Comparison of ENCODE assay signal across 9 cellular contexts in genomic region chr2:108194409-108195132, GRCh38. TPM values are rescaled to one million over a fixed set of nuclear protein-coding genes. Genes with fewer than 3 reads are reported as not detected.
DNase-seq lines count a peak whose midpoint lies in the region; ATAC-seq, FAIRE-seq and TF ChIP-seq lines count a peak whose summit lies in the region.
"Had no signal": no experiment of that assay in that cellular context is flagged by ENCODE, and none has a peak within 500 bp of the region (broad histone marks: within the 10 kb centered on the region; RNA-seq: fewer than 3 reads in every experiment).

No MANE protein-coding gene starts in this region.

- H3K27me3 Mint-ChIP-seq in activated T-cell treated with anti-CD3 and anti-CD28 coated beads, Interleukin-2, amount 50 U/mL, for 72 hours (ENCODE audit: low read depth) = peaks cover 14% of the 10 kb centered on the region

- no peaks in the 10 kb centered on the region for H3K27me3 ChIP-seq in HCT116 (ENCODE audit: insufficient read depth, low read length)
- no peaks in the 10 kb centered on the region for H3K27me3 ChIP-seq in ascending aorta
- no peaks in the 10 kb centered on the region for H3K27me3 ChIP-seq in right lobe of liver

- no peak overlapping the region for H3K9ac ChIP-seq in HCT116 (ENCODE audit: low read length)

- H3K36me3 ChIP-seq in HCT116 (ENCODE audit: control insufficient read depth in 1 of 2, insufficient read depth in 2 of 2, low read length in 2 of 2) = no peaks in the 10 kb centered on the region
- H3K36me3 ChIP-seq in ascending aorta = no peaks in the 10 kb centered on the region
- H3K36me3 ChIP-seq in right lobe of liver = no peaks in the 10 kb centered on the region

- ATAC-seq in HCT116 (no peak), right lobe of liver (no peak), GM21390 (IDR thresholded peaks at IDR 0.05; ENCODE audit: unreplicated experiment) (no peak)
- no peak for ATAC-seq in activated T-cell treated with anti-CD3 and anti-CD28 coated beads, Interleukin-2, amount 50 U/mL, for 72 hours (replicated peaks in 1 of 2)

- H3K4me1 ChIP-seq in HCT116 (ENCODE audit: control insufficient read depth in 1 of 2, insufficient read depth in 2 of 2, low read length in 2 of 2) (no peaks in the 10 kb centered on the region), ascending aorta (no peaks in the 10 kb centered on the region), right lobe of liver (no peaks in the 10 kb centered on the region)

- no peaks in the 10 kb centered on the region for H3K9me2 ChIP-seq in HCT116 (ENCODE audit: insufficient read depth)

- RAD21 ChIA-PET in HCT116 (lab: Charles Lee; ENCODE audit: low non-redundant PET in 1 of 2, low total read pairs in 2 of 2, uncharacterized antibody in 2 of 2, unreplicated experiment in 2 of 2) = no interaction called here

- POLR2A ChIA-PET in HCT116 (lab: Charles Lee) = no interaction called here

- H3K4me2 ChIP-seq in HCT116 (ENCODE audit: low read length) = no peak overlapping the region

- no TSS peak for BruUV-seq in HCT116 (replicated peaks; lab: Mats Ljungman, UMichigan)

- no peak overlapping the region for H3K4me3 Mint-ChIP-seq in activated T-cell treated with anti-CD3 and anti-CD28 coated beads, Interleukin-2, amount 50 U/mL, for 72 hours

- TF ChIP-seq RAD21 in HCT116 (IDR thresholded peaks at IDR 0.05; ENCODE audit: low read depth) = no peak; the same call in 1 of the 2 replicates

- H3K27ac ChIP-seq in HCT116 (ENCODE audit: low read depth, low read length) = no peak overlapping the region
- H3K27ac ChIP-seq in ascending aorta = no peak overlapping the region
- H3K27ac ChIP-seq in right lobe of liver = no peak overlapping the region

- intact Hi-C loops in HCT116 (cut with micrococcal nuclease) = no loop called here
- intact Hi-C loops in ascending aorta (cut with DNase I) = no loop called here
- intact Hi-C loops in right lobe of liver (cut with DNase I) = no loop called here

- in situ Hi-C loops in G401 (cut with HindIII; ENCODE audit: low sequenced_read_pairs) = no loop called here

- no peak overlapping the region for H3K4me3 ChIP-seq in HCT116 (replicated peaks in 1 of 2; ENCODE audit: low read depth in 1 of 2, low read length in 2 of 2)
- H3K4me3 ChIP-seq in ascending aorta = no peak overlapping the region
- no peak overlapping the region for H3K4me3 ChIP-seq in right lobe of liver

- CTCF ChIA-PET in HCT116 (lab: Charles Lee) = interaction anchor here (0.9 to 1.0 kb wide), 2 partner anchors 10 to 25 kb away, joined by 3 read pairs; no protein-coding TSS in a partner anchor

- H3K79me2 ChIP-seq in HCT116 (ENCODE audit: insufficient read depth, low read length) = no peaks in the 10 kb centered on the region

- H3K36me3 Mint-ChIP-seq in activated T-cell treated with anti-CD3 and anti-CD28 coated beads, Interleukin-2, amount 50 U/mL, for 72 hours (ENCODE audit: insufficient read depth in 2 of 2) = no peaks in the 10 kb centered on the region

- H3K27ac Mint-ChIP-seq in activated T-cell treated with anti-CD3 and anti-CD28 coated beads, Interleukin-2, amount 50 U/mL, for 72 hours = no peak overlapping the region

- TF ChIP-seq POLR2A in HCT116 (IDR thresholded peaks at IDR 0.05; ENCODE audit: borderline replicate concordance, extremely low read depth, insufficient read depth, insufficient read length) (no peak), right lobe of liver (IDR thresholded peaks at IDR 0.05) (no peak)

- no peak for FAIRE-seq in D721Med (lab: Jason Lieb, UNC)

- no peaks in the 10 kb centered on the region for H3K4me1 Mint-ChIP-seq in activated T-cell treated with anti-CD3 and anti-CD28 coated beads, Interleukin-2, amount 50 U/mL, for 72 hours (ENCODE audit: low read depth)

- H4K20me1 ChIP-seq in HCT116 (ENCODE audit: insufficient read depth) = no peaks in the 10 kb centered on the region

- H3K9me3 ChIP-seq in HCT116 (ENCODE audit: control insufficient read depth in 1 of 2, insufficient read depth in 1 of 2, low read depth in 1 of 2, low read length in 2 of 2) (no peaks in the 10 kb centered on the region), ascending aorta (no peaks in the 10 kb centered on the region), right lobe of liver (no peaks in the 10 kb centered on the region)

- TF ChIP-seq CTCF in D721Med (IDR thresholded peaks at IDR 0.05; ENCODE audit: insufficient read depth, missing control alignments) = peak; percentile 43
- TF ChIP-seq CTCF in HCT116 (IDR thresholded peaks at IDR 0.05 in 2 of 3, conservative IDR thresholded peaks at IDR 0.05 in 1 of 3; ENCODE audit: borderline replicate concordance in 1 of 3, insufficient read depth in 1 of 3, low read depth in 2 of 3, low read length in 2 of 3) = peak; percentile 9 to 66 (median 20); a peak in 3 of 6 replicates
- peak in 2 of 3 experiments; percentile 37 to 49 for TF ChIP-seq CTCF in ascending aorta (IDR thresholded peaks at IDR 0.05)
- peak; percentile 30 to 59 (median 52) for TF ChIP-seq CTCF in right lobe of liver (IDR thresholded peaks at IDR 0.05)

- H3K9me3 Mint-ChIP-seq in activated T-cell treated with anti-CD3 and anti-CD28 coated beads, Interleukin-2, amount 50 U/mL, for 72 hours = peaks cover 0 to 4% of the 10 kb centered on the region in 2 donors

- H2AFZ ChIP-seq in HCT116 (ENCODE audit: low read depth, low read length, poor library complexity, severe bottlenecking) = no peak overlapping the region

- 39% methylated on average over 7 of the region's 7 CpGs for WGBS in right lobe of liver (ENCODE audit: insufficient coverage, low coverage, low lambda C conversion rate, missing lambda C conversion rate)

- DNase-seq in D721Med (ENCODE audit: insufficient read length, low spot score) = no peak
- no peak for DNase-seq in HCT116 (ENCODE audit: low read depth, low spot score)
- DNase-seq in ascending aorta (ENCODE audit: low spot score in 2 of 2) = no peak
- no peak for DNase-seq in right lobe of liver
- no peak for DNase-seq in MV-4-11 (lab: John Stamatoyannopoulos, UW)
- DNase-seq in activated T-cell treated with anti-CD3 and anti-CD28 coated beads, Interleukin-2, amount 50 U/mL, for 72 hours = no peak
- no peak for DNase-seq in G401 (ENCODE audit: low spot score)

TF ChIP-seq in HCT116, 20 proteins besides CTCF, POLR2A, EP300 and RAD21:
- no peak for TF ChIP-seq POLR2AphosphoS5 (IDR thresholded peaks at IDR 0.05; ENCODE audit: low read depth, low read length)
- TF ChIP-seq EZH2 (IDR thresholded peaks at IDR 0.05) = no peak
- no peak for TF ChIP-seq ZFX (IDR thresholded peaks at IDR 0.05)
- TF ChIP-seq SRF (IDR thresholded peaks at IDR 0.05; ENCODE audit: low read depth) = no peak
- TF ChIP-seq ZBTB33 (IDR thresholded peaks at IDR 0.05; ENCODE audit: extremely low read depth, insufficient replicate concordance, low read length) = no peak
- no peak for TF ChIP-seq TCF7L2 (IDR thresholded peaks at IDR 0.05; ENCODE audit: borderline replicate concordance, extremely low read depth, insufficient read depth, insufficient read length)
- TF ChIP-seq JUND (IDR thresholded peaks at IDR 0.05) = no peak
- TF ChIP-seq EGR1 (IDR thresholded peaks at IDR 0.05; ENCODE audit: low read depth) = no peak
TF ChIP-seq in HCT116: peak in this region for 0.

RNA-seq across cellular contexts. Expression of gene SULT1C3, which starts 45.2 kb away (rescaled TPM):
- total RNA-seq in HCT116 (2021; ENCODE audit: unreplicated experiment) (not detected), ascending aorta (not detected), right lobe of liver (not detected)
- polyA plus RNA-seq in HCT116 (2012) = not detected in 2 replicates
- not detected for total RNA-seq in activated T-cell treated with anti-CD3 and anti-CD28 coated beads, Interleukin-2, amount 50 U/mL, for 72 hours
- not detected in 2 replicates for total RNA-seq in G401 (2014; rRNA removed; shearing (Covaris generic))
- polyA plus RNA-seq: thymus had no signal
